In the genomic region with DNA sequence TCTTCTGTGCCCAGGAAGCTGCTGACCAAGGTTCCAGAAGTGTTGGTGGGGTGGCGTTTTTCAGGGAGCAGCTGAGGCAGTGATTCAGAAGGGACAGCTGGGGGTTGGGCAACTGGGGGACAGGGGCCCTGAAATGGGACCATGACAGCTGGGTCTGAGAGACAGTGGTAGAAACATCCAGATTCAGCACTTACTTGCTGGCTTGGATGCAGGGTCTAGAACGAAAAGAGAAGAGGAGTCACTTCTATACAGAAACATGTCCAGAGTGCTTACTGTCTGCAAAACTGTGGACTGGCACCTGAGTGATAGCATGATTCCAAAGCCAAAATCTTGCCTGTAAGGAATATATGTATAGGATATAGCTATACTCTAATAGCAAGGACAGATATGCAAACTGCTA, we compare ENCODE assay signal across 7 cellular contexts. TPM values are rescaled to one million over a fixed set of nuclear protein-coding genes. Genes with fewer than 3 reads are reported as not detected.
"Had no signal": no experiment of that assay in that cellular context is flagged by ENCODE, and none has a peak within 500 bp of the region (broad histone marks: within the 10 kb centered on the region; RNA-seq: fewer than 3 reads in every experiment).

No MANE protein-coding gene starts in this region.

RNA-seq across cellular contexts. Expression of a gene that starts 14.2 kb away (rescaled TPM):
- total RNA-seq: GM23248, H7, HFFc6, HT1080, IMR-90, K562 had no signal
- polyA plus RNA-seq: GM23248, IMR-90, K562 had no signal

RNA-seq across cellular contexts. Expression of a gene that starts 17.0 kb away (rescaled TPM):
- total RNA-seq: GM23248, H4, H7, HFFc6, HT1080, IMR-90, K562 had no signal
- polyA plus RNA-seq: GM23248, IMR-90, K562 had no signal

RNA-seq across cellular contexts. Expression of a gene that starts 27.3 kb away (rescaled TPM):
- total RNA-seq: GM23248, H7, HFFc6, HT1080, IMR-90, K562 had no signal
- polyA plus RNA-seq: GM23248, IMR-90, K562 had no signal

RNA-seq across cellular contexts. Expression of a gene that starts 32.3 kb away (rescaled TPM):
- total RNA-seq: GM23248, H7, HFFc6, HT1080, IMR-90, K562 had no signal
- polyA plus RNA-seq: GM23248, IMR-90 had no signal

RNA-seq across cellular contexts. Expression of a gene that starts 33.1 kb away (rescaled TPM):
- total RNA-seq: GM23248, H4, H7, HFFc6, HT1080, IMR-90, K562 had no signal
- polyA plus RNA-seq: GM23248, IMR-90, K562 had no signal
